ENCODE assay signal across 11 cellular contexts in the genomic region with DNA sequence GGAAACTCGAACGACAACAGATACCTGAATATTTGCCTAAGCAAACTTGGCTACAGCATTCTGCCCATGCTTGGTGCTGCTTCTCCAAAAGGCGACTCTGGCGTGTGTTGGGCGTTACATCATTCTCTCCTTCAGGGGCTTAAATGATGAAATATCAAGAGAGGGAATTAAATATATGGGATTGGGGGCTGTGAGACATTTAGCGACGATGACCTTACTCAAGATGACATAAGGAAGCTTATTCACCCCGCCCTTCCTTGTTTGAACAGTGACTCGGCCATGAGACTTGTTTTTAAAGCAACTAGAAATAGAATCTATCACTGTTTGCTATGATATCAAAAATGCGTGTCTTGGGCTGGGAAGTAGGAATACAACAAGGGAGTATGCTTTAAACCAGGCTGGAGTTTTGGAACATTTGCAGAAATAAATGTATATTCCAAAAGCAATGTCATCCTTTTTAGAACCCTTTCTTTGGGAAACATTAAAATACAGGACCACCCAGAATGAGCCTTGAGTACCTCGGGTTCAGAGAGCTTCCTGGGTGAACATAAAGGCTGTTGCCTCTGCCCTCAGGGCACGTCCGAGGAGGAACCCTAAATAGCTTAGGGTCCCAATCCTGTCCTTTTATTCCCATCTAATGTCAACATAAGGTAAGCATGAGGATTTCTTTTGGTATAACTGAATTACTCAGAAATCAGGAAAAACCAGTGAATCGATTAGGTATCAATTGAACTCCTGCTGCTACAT.
A peak's percentile ranks its signal among the peaks of the same experiment; 100 is the strongest.
DNase-seq lines count a peak whose midpoint lies in the region; ATAC-seq, FAIRE-seq and TF ChIP-seq lines count a peak whose summit lies in the region.
"Had no signal": no experiment of that assay in that cellular context is flagged by ENCODE, and none has a peak within 500 bp of the region (broad histone marks: within the 10 kb centered on the region; RNA-seq: fewer than 3 reads in every experiment).

No MANE protein-coding gene starts in this region.

- no peak overlapping the region for H3K4me3 ChIP-seq in adipocyte (ENCODE audit: low read length)
- H3K4me3 ChIP-seq in keratinocyte (ENCODE audit: control insufficient read depth in 2 of 3, extremely low read depth in 1 of 3, insufficient read depth in 2 of 3, low read depth in 1 of 3, low read length in 3 of 3), result no peak overlapping the region
- H3K4me3 ChIP-seq: right atrium auricular region had no signal

- no peaks in the 10 kb centered on the region for H3K27me3 ChIP-seq in adipocyte (replicated peaks; ENCODE audit: control insufficient read depth, insufficient read depth, low read length)
- H3K27me3 ChIP-seq in keratinocyte (ENCODE audit: control insufficient read depth, extremely low read depth, insufficient read depth, low read length), result no peaks in the 10 kb centered on the region
- H3K27me3 ChIP-seq: right atrium auricular region had no signal

- H3K27ac ChIP-seq in 22Rv1 (peak overlapping the region; percentile 68), keratinocyte (ENCODE audit: control insufficient read depth, insufficient read depth, low read length) (peak overlapping the region; percentile 48)
- H3K27ac ChIP-seq: right atrium auricular region had no signal

- no peak overlapping the region for H3K9ac ChIP-seq in adipocyte (ENCODE audit: low read length)
- no peak overlapping the region for H3K9ac ChIP-seq in keratinocyte (ENCODE audit: control insufficient read depth, extremely low read depth, insufficient read depth, low read length)

- H3K4me1 ChIP-seq in adipocyte (ENCODE audit: control insufficient read depth, insufficient read depth, low read length) (peaks cover 10% of the 10 kb centered on the region), keratinocyte (ENCODE audit: control insufficient read depth, extremely low read depth, insufficient read depth, low read length) (peaks cover 21% of the 10 kb centered on the region)

- H3K79me2 ChIP-seq in keratinocyte (ENCODE audit: control insufficient read depth, insufficient read depth, low read length), result no peaks in the 10 kb centered on the region

- H2AFZ ChIP-seq in keratinocyte (ENCODE audit: control insufficient read depth, low read length), result no peak overlapping the region

- no peaks in the 10 kb centered on the region for H3K9me3 ChIP-seq in adipocyte (ENCODE audit: control insufficient read depth, low read length)
- H3K9me3 ChIP-seq in keratinocyte (ENCODE audit: control insufficient read depth, low read depth, low read length), result no peaks in the 10 kb centered on the region
- H3K9me3 ChIP-seq: right atrium auricular region had no signal

- TF ChIP-seq CTCF in 22Rv1 (IDR thresholded peaks at IDR 0.05) (no peak), keratinocyte (optimal IDR thresholded peaks at IDR 0.05 in 1 of 3, IDR thresholded peaks at IDR 0.05 in 1 of 3, conservative IDR thresholded peaks at IDR 0.05 in 1 of 3; ENCODE audit: extremely low read depth in 1 of 3, insufficient read depth in 2 of 3, low read length in 3 of 3) (no peak)

- no peaks in the 10 kb centered on the region for H4K20me1 ChIP-seq in keratinocyte (ENCODE audit: control insufficient read depth, extremely low read depth, insufficient read depth, low read length)

- no peak for ATAC-seq in HG03469 (IDR thresholded peaks at IDR 0.05; ENCODE audit: unreplicated experiment)

- DNase-seq in ELR (ENCODE audit: low read depth) (peak; percentile 59), adipocyte (ENCODE audit: low read depth) (peak; percentile 41), keratinocyte (ENCODE audit: low read depth, low spot score) (no peak), T1000 (lab: John Stamatoyannopoulos, UW) (no peak), NCI-H187 (lab: John Stamatoyannopoulos, UW) (no peak)
- no peak for DNase-seq in stimulated activated CD4-positive, alpha-beta T cell treated with anti-CD3 and anti-CD28 coated beads, Interleukin-2, amount 100 ng/mL, for 24 hours
- DNase-seq: hypothalamus, NCI-H1417 had no signal

- H3K36me3 ChIP-seq in adipocyte (ENCODE audit: control insufficient read depth, insufficient read depth, low read length, severe bottlenecking) (no peaks in the 10 kb centered on the region), keratinocyte (ENCODE audit: control insufficient read depth in 2 of 2, extremely low read depth in 1 of 2, insufficient read depth in 2 of 2, low read length in 2 of 2) (no peaks in the 10 kb centered on the region)
- H3K36me3 ChIP-seq: right atrium auricular region had no signal

- dilution Hi-C loops in keratinocyte (cut with MboI; ENCODE audit: extremely low pct_ligation_motif_present, low sequenced_read_pairs), result no loop called here

- no peak overlapping the region for H3K4me2 ChIP-seq in keratinocyte (ENCODE audit: control insufficient read depth, extremely low read depth, insufficient read depth, low read depth, low read length)

- H3K9me1 ChIP-seq in keratinocyte (ENCODE audit: control insufficient read depth, extremely low read depth, insufficient read depth, low read length), result no peaks in the 10 kb centered on the region

- FAIRE-seq in keratinocyte (lab: Jason Lieb, UNC), result no peak

Comparison
In these comparisons a context has a peak if more than half of its experiments do, and no peak if none do; other contexts are left out.
1. DNase-seq: peak in ELR (single experiment) and adipocyte (single experiment); none in keratinocyte (single experiment), T1000 (single experiment), stimulated activated CD4-positive, alpha-beta T cell treated with anti-CD3 and anti-CD28 coated beads, Interleukin-2, amount 100 ng/mL, for 24 hours (0 of 2) and NCI-H187 (0 of 2).